Comparison of ENCODE assay signal across 8 cellular contexts in the genomic region with DNA sequence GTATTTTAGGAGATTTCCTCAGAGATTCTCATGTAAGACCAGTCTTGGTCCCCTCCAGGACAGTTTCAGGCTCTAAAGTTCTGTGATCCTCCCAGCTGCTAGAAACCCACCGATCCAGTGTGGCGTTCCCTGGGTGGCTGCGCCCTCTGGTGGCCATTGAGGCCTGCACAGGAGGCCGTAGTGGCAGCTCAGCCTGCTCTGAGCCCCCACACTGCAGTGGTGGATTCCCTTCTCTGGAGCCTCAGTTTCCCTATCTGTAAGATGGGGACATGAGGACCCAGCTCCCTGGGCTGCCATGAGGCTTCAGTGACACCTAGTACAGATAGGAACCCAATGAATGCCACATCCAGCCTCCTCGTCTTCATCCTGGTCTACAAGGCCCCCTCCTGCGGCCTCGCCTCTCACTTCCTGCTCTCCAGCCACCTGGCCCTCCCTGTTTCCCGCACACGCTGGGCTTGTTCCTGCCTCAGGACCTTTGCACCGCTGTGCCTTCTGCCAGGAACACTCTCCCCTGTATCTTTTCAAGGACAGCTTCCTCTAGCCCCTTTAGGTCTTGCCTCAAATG. TPM values are rescaled to one million over a fixed set of nuclear protein-coding genes. Genes with fewer than 3 reads are reported as not detected.
DNase-seq lines count a peak whose midpoint lies in the region; ATAC-seq and TF ChIP-seq lines count a peak whose summit lies in the region.

No MANE protein-coding gene starts in this region.

- no peaks in the 10 kb centered on the region for H3K36me3 ChIP-seq in CD8-positive, alpha-beta memory T cell (ENCODE audit: insufficient read depth, low read length)
- H3K36me3 ChIP-seq in Loucy (ENCODE audit: insufficient read depth, low read length) = peaks cover 28% of the 10 kb centered on the region; the same call in 1 of the 2 replicates

- H3K9ac ChIP-seq in Loucy (ENCODE audit: low read depth, low read length, poor library complexity, severe bottlenecking) = peak overlapping the region; percentile 44

- H3K27me3 ChIP-seq in CD8-positive, alpha-beta memory T cell (ENCODE audit: insufficient read depth, low read length, poor library complexity, severe bottlenecking) = no peaks in the 10 kb centered on the region
- H3K27me3 ChIP-seq in Loucy (ENCODE audit: insufficient read depth, low read length, poor library complexity, severe bottlenecking) = no peaks in the 10 kb centered on the region

- CTCF ChIA-PET in CD8-positive, alpha-beta memory T cell (lab: Charles Lee) = interaction anchor here (0.7 to 6.0 kb wide), 38 partner anchors 8 to 278 kb away, joined by 3 to 54 read pairs (median 4); a partner anchor contains a TSS

- DNase-seq in CD8-positive, alpha-beta memory T cell = peak; percentile 64 to 86 (median 75)
- DNase-seq in GM19240 (ENCODE audit: insufficient read length, low spot score) (peak; percentile 95), brain pericyte (ENCODE audit: low read depth, low spot score) (peak; percentile 25), islet precursor cell (peak; percentile 91)
- peak; percentile 77 to 81 for DNase-seq in stimulated activated CD4-positive, alpha-beta T cell treated with anti-CD3 and anti-CD28 coated beads, Interleukin-1b, Interleukin-23, amount 100 ng/mL, for 4 hours (ENCODE audit: low read depth in 2 of 2)

- H3K27ac ChIP-seq in CD8-positive, alpha-beta memory T cell (ENCODE audit: low read depth, low read length) = no peak overlapping the region

- POLR2A ChIA-PET in CD8-positive, alpha-beta memory T cell (lab: Charles Lee) = interaction anchor here (1.1 kb wide), 2 partner anchors 45 to 57 kb away, joined by 3 to 4 read pairs; a partner anchor contains a TSS

- no peaks in the 10 kb centered on the region for H3K9me3 Mint-ChIP-seq in CD8-positive, alpha-beta memory T cell

- peaks cover 0 to 47% (median 5%) of the 10 kb centered on the region in 3 donors for H3K36me3 Mint-ChIP-seq in CD8-positive, alpha-beta memory T cell

- H3K79me2 ChIP-seq in Loucy (ENCODE audit: insufficient read depth, low read length) = no peaks in the 10 kb centered on the region

- H3K9me2 ChIP-seq in Loucy (replicated peaks; ENCODE audit: low read depth, low read length) = no peaks in the 10 kb centered on the region

- peaks cover 8% of the 10 kb centered on the region for H3K4me1 ChIP-seq in CD8-positive, alpha-beta memory T cell (ENCODE audit: insufficient read depth, low read length)
- peaks cover 4% of the 10 kb centered on the region for H3K4me1 ChIP-seq in Loucy (ENCODE audit: insufficient read depth, low read length, poor library complexity, severe bottlenecking)

- H3F3A ChIP-seq in Loucy (ENCODE audit: low read depth) = no peaks in the 10 kb centered on the region

- no peaks in the 10 kb centered on the region for H3K9me3 ChIP-seq in CD8-positive, alpha-beta memory T cell (ENCODE audit: low read length)
- H3K9me3 ChIP-seq in Loucy (ENCODE audit: insufficient read depth, low read depth, low read length) = no peaks in the 10 kb centered on the region

- no peak overlapping the region for H3K4me3 ChIP-seq in CD8-positive, alpha-beta memory T cell (ENCODE audit: low read length)
- H3K4me3 ChIP-seq in Loucy (ENCODE audit: low read length, poor library complexity, severe bottlenecking) (no peak overlapping the region), WI38 (ENCODE audit: low read depth, low read length) (no peak overlapping the region)

- no peak overlapping the region for H3K4me2 ChIP-seq in Loucy (ENCODE audit: low read depth, low read length, poor library complexity, severe bottlenecking)

- H3K4me3 Mint-ChIP-seq in CD8-positive, alpha-beta memory T cell = no peak overlapping the region

- TF ChIP-seq CTCF in Loucy (conservative IDR thresholded peaks at IDR 0.05; ENCODE audit: low read length) (peak; percentile 99), WI38 (IDR thresholded peaks at IDR 0.05; ENCODE audit: low read depth, low read length) (peak; percentile 96)

- H4K20me1 ChIP-seq in Loucy (ENCODE audit: insufficient read depth, low read length, poor library complexity, severe bottlenecking) = no peaks in the 10 kb centered on the region

- peaks cover 6 to 13% (median 6%) of the 10 kb centered on the region in 3 donors for H3K4me1 Mint-ChIP-seq in CD8-positive, alpha-beta memory T cell

- no peak overlapping the region for H2AFZ ChIP-seq in Loucy (ENCODE audit: low read length)

- H3K27me3 Mint-ChIP-seq in CD8-positive, alpha-beta memory T cell = peaks cover 0 to 4% of the 10 kb centered on the region in 2 donors

- ATAC-seq in HG03159 (IDR thresholded peaks at IDR 0.05; ENCODE audit: unreplicated experiment) = no peak

- H3K27ac Mint-ChIP-seq in CD8-positive, alpha-beta memory T cell = peak overlapping the region in 2 of 8 donors; percentile 36 to 72

RNA-seq across cellular contexts. Expression of a gene that starts 16.5 kb away (rescaled TPM):
- total RNA-seq in CD8-positive, alpha-beta memory T cell = 10 to 100 TPM; 27.0 to 28.1 TPM
- 22.6 TPM for polyA plus RNA-seq in CD8-positive, alpha-beta memory T cell

RNA-seq across cellular contexts. Expression of a gene that starts 22.6 kb away (rescaled TPM):
- 10 to 100 TPM; 46.1 to 48.5 TPM for total RNA-seq in CD8-positive, alpha-beta memory T cell
- polyA plus RNA-seq in CD8-positive, alpha-beta memory T cell = 23.5 TPM

RNA-seq across cellular contexts. Expression of a gene that starts 33.6 kb away (rescaled TPM):
- 1 to 10 TPM; 6.8 to 7.0 TPM for total RNA-seq in CD8-positive, alpha-beta memory T cell
- 3.3 TPM for polyA plus RNA-seq in CD8-positive, alpha-beta memory T cell

RNA-seq across cellular contexts. Expression of a gene that starts 57.4 kb away (rescaled TPM):
- total RNA-seq in CD8-positive, alpha-beta memory T cell = 10 to 100 TPM; 92.3 to 95.0 TPM
- polyA plus RNA-seq in CD8-positive, alpha-beta memory T cell = 36.1 TPM

Comparison
In these comparisons a context has a peak if more than half of its experiments do, and no peak if none do; other contexts are left out.
1. DNase-seq: peak in every context shown above with its lines; median percentile 95 in GM19240; 91 in islet precursor cell; 79 in stimulated activated CD4-positive, alpha-beta T cell treated with anti-CD3 and anti-CD28 coated beads, Interleukin-1b, Interleukin-23, amount 100 ng/mL, for 4 hours; 75 in CD8-positive, alpha-beta memory T cell; 25 in brain pericyte.